In genomic region chrX:151901821-151902220, GRCh38 we compare ENCODE assay signal across 23 cellular contexts. TPM values are rescaled to one million over a fixed set of nuclear protein-coding genes. Genes with fewer than 3 reads are reported as not detected.
DNase-seq lines count a peak whose midpoint lies in the region; ATAC-seq, FAIRE-seq and TF ChIP-seq lines count a peak whose summit lies in the region.
"Had no signal": no experiment of that assay in that cellular context is flagged by ENCODE, and none has a peak within 500 bp of the region (broad histone marks: within the 10 kb centered on the region; RNA-seq: fewer than 3 reads in every experiment).

No MANE protein-coding gene starts in this region.

- ATAC-seq in upper lobe of right lung (no peak), heart left ventricle (no peak)
- ATAC-seq: CD8-positive, alpha-beta T cell; Panc1 had no signal

- H3K36me3 ChIP-seq in upper lobe of right lung: no peaks in the 10 kb centered on the region
- no peaks in the 10 kb centered on the region for H3K36me3 ChIP-seq in heart left ventricle
- no peaks in the 10 kb centered on the region for H3K36me3 ChIP-seq in WERI-Rb-1
- H3K36me3 ChIP-seq: BLaER1 treated with 17β-estradiol and CSF1 and Interleukin-3, amounts not matched to agents 10 nM and 100 nM; SJCRH30 had no signal

- no peak for TF ChIP-seq CTCF in upper lobe of right lung (IDR thresholded peaks at IDR 0.05)
- no peak for TF ChIP-seq CTCF in heart left ventricle (IDR thresholded peaks at IDR 0.05)
- no peak for TF ChIP-seq CTCF in WERI-Rb-1 (IDR thresholded peaks at IDR 0.05; ENCODE audit: low read depth, low read length)

- H3K9me3 ChIP-seq in upper lobe of right lung: no peaks in the 10 kb centered on the region
- H3K9me3 ChIP-seq in heart left ventricle: no peaks in the 10 kb centered on the region
- no peaks in the 10 kb centered on the region for H3K9me3 ChIP-seq in WERI-Rb-1 (ENCODE audit: severe bottlenecking)
- H3K9me3 ChIP-seq: SJCRH30 had no signal

- no peaks in the 10 kb centered on the region for H3K27me3 ChIP-seq in upper lobe of right lung
- H3K27me3 ChIP-seq in heart left ventricle: peaks cover 0 to 5% (median 0%) of the 10 kb centered on the region in 9 donors
- peaks cover 2% of the 10 kb centered on the region for H3K27me3 ChIP-seq in WERI-Rb-1 (ENCODE audit: insufficient read depth, low read depth, severe bottlenecking)
- H3K27me3 ChIP-seq: SJCRH30 had no signal

- H3K27ac ChIP-seq in upper lobe of right lung (no peak overlapping the region), heart left ventricle (no peak overlapping the region), WERI-Rb-1 (no peak overlapping the region)
- H3K27ac ChIP-seq: BLaER1 treated with 17β-estradiol and CSF1 and Interleukin-3, amounts not matched to agents 10 nM and 100 nM; SJCRH30 had no signal

- 52 to 76% (median 64%) methylated on average over 1 of the region's 1 CpG for WGBS in heart left ventricle, 4 donors

- TF ChIP-seq POLR2A in heart left ventricle (IDR thresholded peaks at IDR 0.05): no peak

- no peaks in the 10 kb centered on the region for H3K4me1 ChIP-seq in upper lobe of right lung
- peaks cover 0 to 7% (median 0%) of the 10 kb centered on the region in 12 donors for H3K4me1 ChIP-seq in heart left ventricle
- H3K4me1 ChIP-seq: SJCRH30 had no signal

- intact Hi-C loops in upper lobe of right lung (cut with DNase I) (no loop called here), heart left ventricle (cut with DNase I) (no loop called here)

- peak; percentile 11 for DNase-seq in EH (ENCODE audit: low read depth)
- peak; percentile 3 for DNase-seq in LHCN-M2 (ENCODE audit: low read depth)
- DNase-seq in fibroblast of peridontal ligament (ENCODE audit: extremely low read depth): peak; percentile 37
- no peak for DNase-seq in RCC 7860 (ENCODE audit: low spot score)
- no peak for DNase-seq in upper lobe of right lung
- no peak for DNase-seq in heart left ventricle
- no peak for DNase-seq in WERI-Rb-1
- DNase-seq: CD8-positive, alpha-beta T cell; DMS153; GDM1; Kasumi-1; NCI-H1092; NCI-H1436 treated with DMSO at 0.1 percent for 48 hours; NCI-H1930; NCI-H2227 treated with DMSO at 0.1 percent for 48 hours; NCI-H510A; NCI-H748 treated with DMSO at 0.1 percent for 48 hours; SJCRH30; T-helper 1 cell had no signal

- FAIRE-seq in RCC 7860 (lab: Jason Lieb, UNC): no peak
- FAIRE-seq: GM19239, H1 had no signal

- H3K4me3 ChIP-seq in upper lobe of right lung (no peak overlapping the region), heart left ventricle (no peak overlapping the region), WERI-Rb-1 (ENCODE audit: low read depth, low read length) (no peak overlapping the region)
- H3K4me3 ChIP-seq: BLaER1 treated with 17β-estradiol and CSF1 and Interleukin-3, amounts not matched to agents 10 nM and 100 nM; SJCRH30 had no signal

RNA-seq across cellular contexts. Expression of gene MAGEA4, which starts 10.9 kb away (rescaled TPM):
- not detected in 2 replicates for total RNA-seq in LHCN-M2 (2014; rRNA removed)
- not detected for polyA plus RNA-seq in LHCN-M2 (2012)
- not detected for total RNA-seq in upper lobe of right lung
- not detected for total RNA-seq in heart left ventricle
- polyA plus RNA-seq in heart left ventricle: not detected
- total RNA-seq: CD8-positive, alpha-beta T cell; SJCRH30 had no signal

Comparison
In these comparisons a context has a peak if more than half of its experiments do, and no peak if none do; other contexts are left out.
1. DNase-seq: peak in EH (single experiment), LHCN-M2 (single experiment) and fibroblast of peridontal ligament (single experiment); none in RCC 7860 (single experiment), upper lobe of right lung (single experiment), heart left ventricle (0 of 5) and WERI-Rb-1 (single experiment).